ENCODE assay signal across 10 cellular contexts in genomic region chr7:99557196-99557607, GRCh38. TPM values are rescaled to one million over a fixed set of nuclear protein-coding genes. Genes with fewer than 3 reads are reported as not detected.
A peak's percentile ranks its signal among the peaks of the same experiment; 100 is the strongest.
DNase-seq lines count a peak whose midpoint lies in the region; ATAC-seq, FAIRE-seq and TF ChIP-seq lines count a peak whose summit lies in the region.
"Had no signal": no experiment of that assay in that cellular context is flagged by ENCODE, and none has a peak within 500 bp of the region (broad histone marks: within the 10 kb centered on the region; RNA-seq: fewer than 3 reads in every experiment).

No MANE protein-coding gene starts in this region.

- H3K27me3 ChIP-seq in astrocyte (ENCODE audit: insufficient read depth, low read length) = no peaks in the 10 kb centered on the region
- H3K27me3 ChIP-seq in right lobe of liver = no peaks in the 10 kb centered on the region
- H3K27me3 ChIP-seq in thymus (ENCODE audit: control insufficient read depth, insufficient read depth) = no peaks in the 10 kb centered on the region

- peaks cover 86% of the 10 kb centered on the region for H3K36me3 Mint-ChIP-seq in activated T-cell treated with anti-CD3 and anti-CD28 coated beads, Interleukin-2, amount 50 U/mL, for 24 hours (ENCODE audit: low read depth)
- H3K36me3 Mint-ChIP-seq in astrocyte (ENCODE audit: low read depth, unreplicated experiment) = peaks cover 20% of the 10 kb centered on the region

- TF ChIP-seq POLR2A in right lobe of liver (IDR thresholded peaks at IDR 0.05) = no peak

- WGBS in right lobe of liver (ENCODE audit: insufficient coverage, low coverage, low lambda C conversion rate, missing lambda C conversion rate) = 71% methylated on average over 4 of the region's 4 CpGs
- 95% methylated on average over 4 of the region's 4 CpGs for WGBS in thymus

- H3K27ac ChIP-seq in astrocyte (ENCODE audit: low read depth, low read length) (peak overlapping the region; percentile 98), right lobe of liver (no peak overlapping the region), thymus (ENCODE audit: low read depth) (no peak overlapping the region)
- H3K27ac ChIP-seq: C4-2B had no signal

- H3K4me3 Mint-ChIP-seq in activated T-cell treated with anti-CD3 and anti-CD28 coated beads, Interleukin-2, amount 50 U/mL, for 24 hours = peak overlapping the region; percentile 94
- peak overlapping the region; percentile 100 for H3K4me3 Mint-ChIP-seq in astrocyte (ENCODE audit: unreplicated experiment)

- peak overlapping the region; percentile 100 for H3K9ac ChIP-seq in astrocyte (ENCODE audit: low read length)

- H4K20me1 ChIP-seq in astrocyte (ENCODE audit: insufficient read depth, low read length) = peaks cover 13% of the 10 kb centered on the region

- peaks cover 19% of the 10 kb centered on the region for H3K36me3 ChIP-seq in astrocyte (ENCODE audit: insufficient read depth, low read length)
- peaks cover 5 to 18% (median 12%) of the 10 kb centered on the region in 4 donors for H3K36me3 ChIP-seq in right lobe of liver
- H3K36me3 ChIP-seq in thymus (ENCODE audit: control insufficient read depth, insufficient read depth) = peaks cover 30% of the 10 kb centered on the region

- H2AFZ ChIP-seq in astrocyte (ENCODE audit: low read depth, low read length) = no peak overlapping the region

- H3K79me2 ChIP-seq in astrocyte (ENCODE audit: insufficient read depth, low read length) = peaks cover 58% of the 10 kb centered on the region

- DNase-seq in activated T-cell treated with anti-CD3 and anti-CD28 coated beads, Interleukin-2, amount 50 U/mL, for 24 hours = no peak
- no peak for DNase-seq in activated T-cell treated with anti-CD3 and anti-CD28 coated beads for 4 hours
- no peak for DNase-seq in astrocyte (ENCODE audit: low read depth)
- no peak for DNase-seq in right lobe of liver
- no peak for DNase-seq in NCI-H82 treated with DMSO at 0.1 percent for 48 hours (lab: John Stamatoyannopoulos, UW; ENCODE audit: unreplicated experiment)
- no peak for DNase-seq in NCI-H2171 treated with DMSO at 0.1 percent for 48 hours (lab: John Stamatoyannopoulos, UW)
- DNase-seq: stimulated activated CD4-positive, alpha-beta T cell treated with anti-CD3 and anti-CD28 coated beads, Interleukin-15, amount 100 ng/mL, for 24 hours had no signal

- intact Hi-C loops in right lobe of liver (cut with DNase I) = no loop called here

- H3K4me1 ChIP-seq in astrocyte (ENCODE audit: insufficient read depth, low read length) (peaks cover 33% of the 10 kb centered on the region), right lobe of liver (peaks cover 0 to 24% (median 10%) of the 10 kb centered on the region in 4 donors), thymus (ENCODE audit: control insufficient read depth, insufficient read depth, low read length) (peaks cover 24% of the 10 kb centered on the region)

- H3K9me3 ChIP-seq in astrocyte (ENCODE audit: insufficient read depth, low read depth, low read length) (no peaks in the 10 kb centered on the region), right lobe of liver (no peaks in the 10 kb centered on the region), thymus (ENCODE audit: control insufficient read depth) (no peaks in the 10 kb centered on the region)

- H3K9me3 Mint-ChIP-seq in activated T-cell treated with anti-CD3 and anti-CD28 coated beads, Interleukin-2, amount 50 U/mL, for 24 hours = no peaks in the 10 kb centered on the region
- H3K9me3 Mint-ChIP-seq in astrocyte (ENCODE audit: unreplicated experiment) = no peaks in the 10 kb centered on the region

- TF ChIP-seq CTCF in astrocyte (IDR thresholded peaks at IDR 0.05; ENCODE audit: insufficient read depth, low read depth, low read length) (no peak), right lobe of liver (IDR thresholded peaks at IDR 0.05) (no peak)

- no peak for ATAC-seq in right lobe of liver
- no peak for ATAC-seq in GM21447 (IDR thresholded peaks at IDR 0.05; ENCODE audit: unreplicated experiment)

- no peaks in the 10 kb centered on the region for H3K27me3 Mint-ChIP-seq in activated T-cell treated with anti-CD3 and anti-CD28 coated beads, Interleukin-2, amount 50 U/mL, for 24 hours
- H3K27me3 Mint-ChIP-seq in astrocyte (ENCODE audit: low read depth, unreplicated experiment) = no peaks in the 10 kb centered on the region

- peak overlapping the region; percentile 95 for H3K4me2 ChIP-seq in astrocyte (ENCODE audit: low read length)

- H3K27ac Mint-ChIP-seq in activated T-cell treated with anti-CD3 and anti-CD28 coated beads, Interleukin-2, amount 50 U/mL, for 24 hours = peak overlapping the region; percentile 98
- peak overlapping the region; percentile 88 for H3K27ac Mint-ChIP-seq in astrocyte (ENCODE audit: unreplicated experiment)

- no peak for FAIRE-seq in astrocyte (lab: Jason Lieb, UNC)

- H3K4me3 ChIP-seq in astrocyte (ENCODE audit: insufficient read depth, low read depth, low read length) (peak overlapping the region; percentile 91), right lobe of liver (peak overlapping the region; percentile 95 to 97 (median 97)), thymus (ENCODE audit: low read length) (peak overlapping the region; percentile 96)

- peaks cover 52% of the 10 kb centered on the region for H3K4me1 Mint-ChIP-seq in activated T-cell treated with anti-CD3 and anti-CD28 coated beads, Interleukin-2, amount 50 U/mL, for 24 hours (ENCODE audit: low read depth)
- H3K4me1 Mint-ChIP-seq in astrocyte (ENCODE audit: low read depth, unreplicated experiment) = peaks cover 25% of the 10 kb centered on the region

RNA-seq across cellular contexts. Expression of gene ZNF655, which starts 1.2 kb away (rescaled TPM):
- total RNA-seq in astrocyte = 54.1 and 59.7 TPM in 2 replicates
- total RNA-seq in right lobe of liver = 10 to 100 TPM; 21.5 to 44.4 (median 26.0) TPM
- 117 TPM for polyA plus RNA-seq in thymus

RNA-seq across cellular contexts. Expression of gene FAM200A, which starts 5.3 kb away (rescaled TPM):
- total RNA-seq in astrocyte (4.7 TPM in 2 replicates), right lobe of liver (1 to 10 TPM; 1.4 to 3.4 (median 2.3) TPM)
- polyA plus RNA-seq in thymus = 11.2 TPM

RNA-seq across cellular contexts. Expression of gene TMEM225B, which starts 40.9 kb away (rescaled TPM):
- total RNA-seq in astrocyte (0.23 and 0.43 TPM in 2 replicates), right lobe of liver (1 to 10 TPM in 1 of 6 experiments, under 1 TPM in 3, not detected in 2; 0.25 to 1.4 (median 0.29) TPM)
- 2.8 TPM for polyA plus RNA-seq in thymus

RNA-seq across cellular contexts. Expression of gene ZKSCAN5, which starts 52.7 kb away (rescaled TPM):
- 15.3 and 16.4 TPM in 2 replicates for total RNA-seq in astrocyte
- 1 to 10 TPM; 2.7 to 4.4 (median 3.1) TPM for total RNA-seq in right lobe of liver
- 5.7 TPM for polyA plus RNA-seq in thymus

RNA-seq across cellular contexts. Expression of gene ZNF394, which starts 57.1 kb away (rescaled TPM):
- total RNA-seq in astrocyte (20.0 and 25.7 TPM in 2 replicates), right lobe of liver (10 to 100 TPM in 2 of 6 experiments, 1 to 10 TPM in 4; 6.6 to 12.3 (median 9.4) TPM)
- 41.3 TPM for polyA plus RNA-seq in thymus
